9 cellular contexts compared by ENCODE assay signal in the genomic region with DNA sequence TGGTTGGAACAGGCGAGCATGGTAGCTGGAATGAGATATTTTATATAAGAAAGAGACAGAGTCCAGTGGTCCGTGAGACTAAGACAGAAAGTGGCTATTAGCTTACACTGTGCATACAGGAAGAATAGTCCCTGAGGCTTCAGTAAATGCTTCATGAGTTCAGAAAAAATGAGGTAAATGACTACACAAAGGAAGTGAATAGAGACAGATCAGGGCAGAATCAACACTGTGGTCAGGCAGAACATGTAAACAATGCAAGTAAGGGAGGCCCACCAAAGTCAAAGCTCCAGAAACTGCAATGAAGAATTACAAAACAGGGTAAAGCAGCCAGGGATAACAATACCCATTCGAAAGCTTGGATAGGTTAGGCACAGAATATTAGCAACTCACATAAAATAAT. TPM values are rescaled to one million over a fixed set of nuclear protein-coding genes. Genes with fewer than 3 reads are reported as not detected.
A peak's percentile ranks its signal among the peaks of the same experiment; 100 is the strongest.
DNase-seq lines count a peak whose midpoint lies in the region; ATAC-seq and TF ChIP-seq lines count a peak whose summit lies in the region.
"Had no signal": no experiment of that assay in that cellular context is flagged by ENCODE, and none has a peak within 500 bp of the region (broad histone marks: within the 10 kb centered on the region; RNA-seq: fewer than 3 reads in every experiment).

No MANE protein-coding gene starts in this region.

- H3K27ac ChIP-seq in PC-3 (ENCODE audit: low read length) (no peak overlapping the region), body of pancreas (no peak overlapping the region), gastroesophageal sphincter (no peak overlapping the region)
- H3K27ac ChIP-seq: epithelial cell of prostate had no signal

- no peak overlapping the region for H3K4me2 ChIP-seq in PC-3 (ENCODE audit: low read length)

- no peak for TF ChIP-seq POLR2A in body of pancreas (IDR thresholded peaks at IDR 0.05)
- no peak for TF ChIP-seq POLR2A in gastroesophageal sphincter (IDR thresholded peaks at IDR 0.05)

- no peaks in the 10 kb centered on the region for H3K9me3 ChIP-seq in PC-3 (ENCODE audit: low read length)
- H3K9me3 ChIP-seq in body of pancreas = no peaks in the 10 kb centered on the region
- H3K9me3 ChIP-seq in gastroesophageal sphincter = no peaks in the 10 kb centered on the region

- H3K4me1 ChIP-seq in PC-3 (ENCODE audit: insufficient read depth, low read length) (no peaks in the 10 kb centered on the region), body of pancreas (no peaks in the 10 kb centered on the region), gastroesophageal sphincter (no peaks in the 10 kb centered on the region)

- no peak overlapping the region for H2AFZ ChIP-seq in PC-3 (ENCODE audit: low read length)

- TF ChIP-seq CTCF in PC-3 (conservative IDR thresholded peaks at IDR 0.05; ENCODE audit: low read depth, low read length) (no peak), body of pancreas (IDR thresholded peaks at IDR 0.05) (no peak), gastroesophageal sphincter (IDR thresholded peaks at IDR 0.05) (no peak)

- H4K20me1 ChIP-seq in PC-3 (ENCODE audit: low read length) = no peaks in the 10 kb centered on the region

- TF ChIP-seq EP300 in gastroesophageal sphincter (IDR thresholded peaks at IDR 0.05) = no peak

- H3K79me2 ChIP-seq in PC-3 (ENCODE audit: low read length) = no peaks in the 10 kb centered on the region

- peak; percentile 19 for DNase-seq in NCI-H146 (lab: John Stamatoyannopoulos, UW)
- DNase-seq in NCI-H146 treated with DMSO at 0.1 percent for 48 hours (lab: John Stamatoyannopoulos, UW; ENCODE audit: unreplicated experiment) = no peak
- DNase-seq in PC-3 = no peak
- peak; percentile 83 for DNase-seq in renal cortical epithelial cell (ENCODE audit: low read depth)
- no peak for DNase-seq in COLO668 (lab: John Stamatoyannopoulos, UW; ENCODE audit: unreplicated experiment)
- DNase-seq in body of pancreas = no peak

- H3K36me3 ChIP-seq in PC-3 (ENCODE audit: low read depth, low read length) (no peaks in the 10 kb centered on the region), body of pancreas (replicated peaks in 1 of 2; ENCODE audit: insufficient read depth in 1 of 2, low read depth in 2 of 2) (no peaks in the 10 kb centered on the region), gastroesophageal sphincter (peaks cover 0 to 29% of the 10 kb centered on the region in 2 donors)

- peak; percentile 94 for ATAC-seq in HG02588 (IDR thresholded peaks at IDR 0.05; ENCODE audit: unreplicated experiment)
- peak; percentile 18; the same call in 1 of the 2 replicates for ATAC-seq in PC-3
- no peak for ATAC-seq in body of pancreas
- ATAC-seq in gastroesophageal sphincter = no peak

- 75 to 92% methylated on average over 3 of the region's 3 CpGs for WGBS in body of pancreas, 2 donors
- WGBS in gastroesophageal sphincter (ENCODE audit: low coverage in 1 of 2), 2 donors = 63 to 74% methylated on average over 3 of the region's 3 CpGs

- BruUV-seq in PC-3 (replicated peaks; lab: Mats Ljungman, UMichigan) = no TSS peak

- H3K9me2 ChIP-seq in PC-3 (replicated peaks; ENCODE audit: low read length) = no peaks in the 10 kb centered on the region

- no peak overlapping the region for H3K9ac ChIP-seq in PC-3 (ENCODE audit: low read length)

- intact Hi-C loops in PC-3 (cut with micrococcal nuclease) = no loop called here
- intact Hi-C loops in body of pancreas (cut with DNase I) = no loop called here

- no peaks in the 10 kb centered on the region for H3K27me3 ChIP-seq in PC-3 (ENCODE audit: low read length)
- no peaks in the 10 kb centered on the region for H3K27me3 ChIP-seq in body of pancreas
- H3K27me3 ChIP-seq in gastroesophageal sphincter = no peaks in the 10 kb centered on the region

- POLR2A ChIA-PET in PC-3 (lab: Charles Lee; ENCODE audit: unreplicated experiment) = no interaction called here

- H3F3A ChIP-seq in PC-3 (ENCODE audit: low read length, unreplicated experiment) = no peaks in the 10 kb centered on the region

- CTCF ChIA-PET in PC-3 (lab: Charles Lee) = no interaction called here

- no peak overlapping the region for H3K4me3 ChIP-seq in PC-3 (ENCODE audit: low read length)
- no peak overlapping the region for H3K4me3 ChIP-seq in body of pancreas
- no peak overlapping the region for H3K4me3 ChIP-seq in gastroesophageal sphincter

RNA-seq across cellular contexts. Expression of a gene that starts 4.8 kb away (rescaled TPM):
- total RNA-seq in PC-3 (2014; rRNA removed) (0.12 and 0.47 TPM in 2 replicates), renal cortical epithelial cell (0.55 TPM in 1 of 2 replicates, not detected in the other), body of pancreas (10 to 100 TPM in 1 of 2 donors, 1 to 10 TPM in 1; 7.3 to 30.7 TPM), gastroesophageal sphincter (10 to 100 TPM in 1 of 4 donors, 1 to 10 TPM in 3; 2.7 to 15.1 (median 5.5) TPM)

Comparison
In these comparisons a context has a peak if more than half of its experiments do, and no peak if none do; other contexts are left out.
1. DNase-seq: peak in NCI-H146 (single experiment) and renal cortical epithelial cell (single experiment); none in NCI-H146 treated with DMSO at 0.1 percent for 48 hours (single experiment), PC-3 (single experiment), COLO668 (single experiment) and body of pancreas (0 of 4).
2. ATAC-seq: peak in HG02588 (single experiment) and PC-3 (single experiment); none in body of pancreas (single experiment) and gastroesophageal sphincter (single experiment).